Comparison of ENCODE assay signal across 10 cellular contexts in genomic region chr4:2932561-2932950, GRCh38. TPM values are rescaled to one million over a fixed set of nuclear protein-coding genes. Genes with fewer than 3 reads are reported as not detected.
A peak's percentile ranks its signal among the peaks of the same experiment; 100 is the strongest.
DNase-seq lines count a peak whose midpoint lies in the region; ATAC-seq and TF ChIP-seq lines count a peak whose summit lies in the region.
"Had no signal": no experiment of that assay in that cellular context is flagged by ENCODE, and none has a peak within 500 bp of the region (broad histone marks: within the 10 kb centered on the region; RNA-seq: fewer than 3 reads in every experiment).

No MANE protein-coding gene starts in this region.

- H3K4me3 ChIP-seq in astrocyte of the cerebellum (ENCODE audit: low read depth, low read length), result peak overlapping the region; percentile 64
- no peak overlapping the region for H3K4me3 ChIP-seq in mucosa of descending colon

- in situ Hi-C loops in astrocyte of the cerebellum (cut with HindIII; ENCODE audit: low sequenced_read_pairs), result no loop called here

- no peak for TF ChIP-seq CTCF in astrocyte of the cerebellum (IDR thresholded peaks at IDR 0.05; ENCODE audit: low read depth, low read length, missing control alignments)
- no peak for TF ChIP-seq CTCF in mucosa of descending colon (IDR thresholded peaks at IDR 0.05)

- H3K4me1 Mint-ChIP-seq in stimulated activated naive CD8-positive, alpha-beta T cell treated with anti-CD3 and anti-CD28 coated beads, Interleukin-15, Interleukin-2, amounts not matched to agents 100 ng/mL and 50 ng/mL, for 24 hours (ENCODE audit: low read depth), result peaks cover 41% of the 10 kb centered on the region

- no peaks in the 10 kb centered on the region for H3K27me3 Mint-ChIP-seq in stimulated activated naive CD8-positive, alpha-beta T cell treated with anti-CD3 and anti-CD28 coated beads, Interleukin-15, Interleukin-2, amounts not matched to agents 100 ng/mL and 50 ng/mL, for 24 hours

- ATAC-seq in stimulated activated naive CD8-positive, alpha-beta T cell treated with anti-CD3 and anti-CD28 coated beads, Interleukin-15, Interleukin-2, amounts not matched to agents 100 U/mL and 50 U/mL, for 24 hours, result no peak
- ATAC-seq in mucosa of descending colon (no peak), HG03097 (IDR thresholded peaks at IDR 0.05; ENCODE audit: low FRiP score, unreplicated experiment) (no peak)

- H3K9me3 Mint-ChIP-seq in stimulated activated naive CD8-positive, alpha-beta T cell treated with anti-CD3 and anti-CD28 coated beads, Interleukin-15, Interleukin-2, amounts not matched to agents 100 ng/mL and 50 ng/mL, for 24 hours, result no peaks in the 10 kb centered on the region

- peaks cover 34% of the 10 kb centered on the region for H3K4me1 ChIP-seq in mucosa of descending colon (ENCODE audit: low read depth)

- H3K36me3 Mint-ChIP-seq in stimulated activated naive CD8-positive, alpha-beta T cell treated with anti-CD3 and anti-CD28 coated beads, Interleukin-15, Interleukin-2, amounts not matched to agents 100 ng/mL and 50 ng/mL, for 24 hours (ENCODE audit: low read depth), result peaks cover 62% of the 10 kb centered on the region

- H3K9me3 ChIP-seq in mucosa of descending colon, result no peaks in the 10 kb centered on the region
- H3K9me3 ChIP-seq: thoracic aorta had no signal

- intact Hi-C loops in mucosa of descending colon (cut with DNase I, micrococcal nuclease), result loop anchor here (10.0 kb wide), 2 partner anchors 88 to 168 kb away; partner anchors contain the start of gene ADD1 (in 1 of the 2)

- H3K4me3 Mint-ChIP-seq in stimulated activated naive CD8-positive, alpha-beta T cell treated with anti-CD3 and anti-CD28 coated beads, Interleukin-15, Interleukin-2, amounts not matched to agents 100 ng/mL and 50 ng/mL, for 24 hours, result peak overlapping the region; percentile 96

- peak overlapping the region; percentile 96 for H3K27ac Mint-ChIP-seq in stimulated activated naive CD8-positive, alpha-beta T cell treated with anti-CD3 and anti-CD28 coated beads, Interleukin-15, Interleukin-2, amounts not matched to agents 100 ng/mL and 50 ng/mL, for 24 hours

- no peak for DNase-seq in stimulated activated naive CD8-positive, alpha-beta T cell treated with anti-CD3 and anti-CD28 coated beads, Interleukin-15, Interleukin-2, amounts not matched to agents 100 U/mL and 50 U/mL, for 24 hours
- DNase-seq in astrocyte of the cerebellum (ENCODE audit: low read depth), result no peak
- peak in 2 of 3 donors; percentile 38 to 61 for DNase-seq in mucosa of descending colon
- no peak for DNase-seq in amygdala (lab: John Stamatoyannopoulos, UW)
- no peak for DNase-seq in SKM-1 treated with dmso at 0.1 percent for 144 hours (lab: John Stamatoyannopoulos, UW; ENCODE audit: unreplicated experiment)
- no peak for DNase-seq in iPS-NIHi11 (ENCODE audit: low spot score)
- DNase-seq: NCI-H1092 treated with DMSO at 0.1 percent for 48 hours had no signal

- H3K36me3 ChIP-seq in mucosa of descending colon (ENCODE audit: low read depth), result no peaks in the 10 kb centered on the region

RNA-seq across cellular contexts. Expression of gene NOP14, which starts 30.6 kb away (rescaled TPM):
- total RNA-seq in mucosa of descending colon, result 10 to 100 TPM; 18.2 to 23.8 (median 23.5) TPM

RNA-seq across cellular contexts. Expression of gene GRK4, which starts 30.8 kb away (rescaled TPM):
- 1 to 10 TPM in 2 of 3 donors, under 1 TPM in 1; 0.87 to 8.9 (median 3.9) TPM for total RNA-seq in mucosa of descending colon

Comparison
In these comparisons a context has a peak if more than half of its experiments do, and no peak if none do; other contexts are left out.
1. DNase-seq: peak in mucosa of descending colon (2 of 3); none in stimulated activated naive CD8-positive, alpha-beta T cell treated with anti-CD3 and anti-CD28 coated beads, Interleukin-15, Interleukin-2, amounts not matched to agents 100 U/mL and 50 U/mL, for 24 hours (single experiment), astrocyte of the cerebellum (single experiment), amygdala (0 of 56), SKM-1 treated with dmso at 0.1 percent for 144 hours (single experiment) and iPS-NIHi11 (single experiment).